23 cellular contexts compared by ENCODE assay signal in genomic region chr9:12516573-12516972, GRCh38.
"Had no signal": no experiment of that assay in that cellular context is flagged by ENCODE, and none has a peak within 500 bp of the region (broad histone marks: within the 10 kb centered on the region; RNA-seq: fewer than 3 reads in every experiment).

No MANE protein-coding gene starts in this region.

- H3K4me3 Mint-ChIP-seq: activated CD4-positive, alpha-beta memory T cell treated with anti-CD3 and anti-CD28 coated beads for 36 hours; activated naive CD4-positive, alpha-beta T cell treated with anti-CD3 and anti-CD28 coated beads, Interleukin-2, amount 10 ng/mL, durations not matched to agents 7 days and 5 days; activated naive CD8-positive, alpha-beta T cell treated with anti-CD3 and anti-CD28 coated beads, Interleukin-2, amount 10 ng/mL, durations not matched to agents 7 days and 5 days; activated T-cell treated with anti-CD3 and anti-CD28 coated beads, Interleukin-2, amount 50 U/mL, for 24 hours; dendritic cell treated with granulocyte-macrophage colony-stimulating factor and Interleukin-4, amounts not matched to agents 40 ng/mL and 50 ng/mL, for 4 days; natural killer cell; T-helper 2 cell treated with Interferon-gamma antibody and Interleukin-4, amounts not matched to agents 5 μg/mL and 100 μg/mL, for 36 hours; type B pancreatic cell had no signal

- H3K27ac ChIP-seq: breast epithelium, epithelial cell of prostate, right lobe of liver, thoracic aorta, uterus had no signal

- H3K4me1 ChIP-seq: breast epithelium, right lobe of liver, uterus had no signal

- H3K4me3 ChIP-seq: breast epithelium, right lobe of liver, thoracic aorta, uterus had no signal

- H3K36me3 ChIP-seq: breast epithelium, right lobe of liver, thoracic aorta, uterus had no signal

- H3K27me3 Mint-ChIP-seq: activated CD4-positive, alpha-beta memory T cell treated with anti-CD3 and anti-CD28 coated beads for 36 hours; activated naive CD4-positive, alpha-beta T cell treated with anti-CD3 and anti-CD28 coated beads, Interleukin-2, amount 10 ng/mL, durations not matched to agents 7 days and 5 days; activated naive CD8-positive, alpha-beta T cell treated with anti-CD3 and anti-CD28 coated beads, Interleukin-2, amount 10 ng/mL, durations not matched to agents 7 days and 5 days; activated T-cell treated with anti-CD3 and anti-CD28 coated beads, Interleukin-2, amount 50 U/mL, for 24 hours; dendritic cell treated with granulocyte-macrophage colony-stimulating factor and Interleukin-4, amounts not matched to agents 40 ng/mL and 50 ng/mL, for 4 days; type B pancreatic cell had no signal

- ATAC-seq: activated CD4-positive, CD25-positive, alpha-beta regulatory T cell treated with anti-CD3 and anti-CD28 coated beads, Interleukin-2, amount 50 U/mL, for 24 hours; natural killer cell; right lobe of liver; stimulated activated naive CD8-positive, alpha-beta T cell treated with anti-CD3 and anti-CD28 coated beads, Interleukin-15, Interleukin-2, amounts not matched to agents 100 U/mL and 50 U/mL, for 24 hours had no signal

- H3K9me3 Mint-ChIP-seq: activated naive CD8-positive, alpha-beta T cell treated with anti-CD3 and anti-CD28 coated beads, Interleukin-2, amount 10 ng/mL, durations not matched to agents 7 days and 5 days; dendritic cell treated with granulocyte-macrophage colony-stimulating factor and Interleukin-4, amounts not matched to agents 40 ng/mL and 50 ng/mL, for 4 days; type B pancreatic cell had no signal

- DNase-seq: activated CD4-positive, alpha-beta memory T cell treated with anti-CD3 and anti-CD28 coated beads for 36 hours; activated CD4-positive, alpha-beta T cell treated with anti-CD3 and anti-CD28 coated beads for 48 hours; activated CD8-positive, alpha-beta memory T cell treated with anti-CD3 and anti-CD28 coated beads, Interleukin-2, amount 50 U/mL, for 4 hours; activated gamma-delta T cell; activated naive CD4-positive, alpha-beta T cell treated with anti-CD3 and anti-CD28 coated beads, Interleukin-2, amount 10 ng/mL, durations not matched to agents 7 days and 5 days; activated naive CD8-positive, alpha-beta T cell treated with anti-CD3 and anti-CD28 coated beads, Interleukin-2, amount 10 ng/mL, durations not matched to agents 7 days and 5 days; activated T-cell treated with anti-CD3 and anti-CD28 coated beads, Interleukin-2, amount 50 U/mL, for 24 hours; amniotic stem cell; central memory CD4-positive, alpha-beta T cell; natural killer cell; posterior cingulate gyrus; right lobe of liver; stimulated activated CD4-positive, alpha-beta T cell treated with anti-CD3 and anti-CD28 coated beads, Interleukin-2, amount 100 ng/mL, for 48 hours; stimulated activated naive CD8-positive, alpha-beta T cell treated with anti-CD3 and anti-CD28 coated beads, Interleukin-15, Interleukin-2, amounts not matched to agents 100 U/mL and 50 U/mL, for 24 hours; T-helper 1 cell; uterus had no signal

- H3K27ac Mint-ChIP-seq: activated CD4-positive, alpha-beta memory T cell treated with anti-CD3 and anti-CD28 coated beads for 36 hours; activated naive CD4-positive, alpha-beta T cell treated with anti-CD3 and anti-CD28 coated beads, Interleukin-2, amount 10 ng/mL, durations not matched to agents 7 days and 5 days; activated naive CD8-positive, alpha-beta T cell treated with anti-CD3 and anti-CD28 coated beads, Interleukin-2, amount 10 ng/mL, durations not matched to agents 7 days and 5 days; activated T-cell treated with anti-CD3 and anti-CD28 coated beads, Interleukin-2, amount 50 U/mL, for 24 hours; dendritic cell treated with granulocyte-macrophage colony-stimulating factor and Interleukin-4, amounts not matched to agents 40 ng/mL and 50 ng/mL, for 4 days; natural killer cell; T-helper 2 cell treated with Interferon-gamma antibody and Interleukin-4, amounts not matched to agents 5 μg/mL and 100 μg/mL, for 36 hours; type B pancreatic cell had no signal

- H3K4me1 Mint-ChIP-seq: activated naive CD4-positive, alpha-beta T cell treated with anti-CD3 and anti-CD28 coated beads, Interleukin-2, amount 10 ng/mL, durations not matched to agents 7 days and 5 days; activated naive CD8-positive, alpha-beta T cell treated with anti-CD3 and anti-CD28 coated beads, Interleukin-2, amount 10 ng/mL, durations not matched to agents 7 days and 5 days; natural killer cell had no signal

- H3K9me3 ChIP-seq: breast epithelium, right lobe of liver, thoracic aorta, uterus had no signal

- H3K36me3 Mint-ChIP-seq: activated CD4-positive, alpha-beta memory T cell treated with anti-CD3 and anti-CD28 coated beads for 36 hours; activated naive CD4-positive, alpha-beta T cell treated with anti-CD3 and anti-CD28 coated beads, Interleukin-2, amount 10 ng/mL, durations not matched to agents 7 days and 5 days; activated naive CD8-positive, alpha-beta T cell treated with anti-CD3 and anti-CD28 coated beads, Interleukin-2, amount 10 ng/mL, durations not matched to agents 7 days and 5 days; natural killer cell; type B pancreatic cell had no signal

- H3K27me3 ChIP-seq: breast epithelium, right lobe of liver, uterus had no signal
